In the genomic region with DNA sequence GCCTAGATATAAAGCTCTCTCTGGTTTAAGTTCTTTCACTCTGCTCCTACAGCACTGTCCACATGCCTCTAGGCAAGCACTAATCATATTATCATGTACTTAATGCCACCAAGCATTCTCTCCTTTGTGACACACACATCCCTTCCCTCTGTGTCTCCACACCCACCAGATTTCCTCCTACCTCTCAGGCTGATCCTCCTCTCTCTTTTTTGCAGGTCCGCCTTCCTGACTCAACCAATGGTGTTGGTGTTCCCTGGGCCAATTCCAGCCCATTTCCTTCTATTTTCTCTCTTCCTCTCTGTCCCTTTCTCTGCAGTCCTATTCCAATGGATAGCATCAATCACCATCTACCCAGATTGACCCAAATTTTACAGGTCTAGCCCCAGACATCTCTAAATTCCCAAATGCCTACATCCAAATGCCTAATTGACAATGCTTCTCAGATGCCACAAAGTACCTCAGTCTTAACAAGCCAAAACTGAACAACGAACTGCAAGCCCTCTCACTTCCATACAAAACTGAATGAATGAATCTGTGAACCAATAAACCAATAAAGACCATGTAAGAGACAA, we compare ENCODE assay signal across 9 cellular contexts. TPM values are rescaled to one million over a fixed set of nuclear protein-coding genes. Genes with fewer than 3 reads are reported as not detected.
DNase-seq lines count a peak whose midpoint lies in the region; ATAC-seq and TF ChIP-seq lines count a peak whose summit lies in the region.
"Had no signal": no experiment of that assay in that cellular context is flagged by ENCODE, and none has a peak within 500 bp of the region (broad histone marks: within the 10 kb centered on the region; RNA-seq: fewer than 3 reads in every experiment).

No MANE protein-coding gene starts in this region.

- 94 to 100% methylated on average over 1 to 2 of the region's 2 CpGs for WGBS in mesodermal cell (ENCODE audit: insufficient coverage in 2 of 2), 2 experiments

- peak; percentile 3 for ATAC-seq in GM21381 (IDR thresholded peaks at IDR 0.05; ENCODE audit: unreplicated experiment)

- H3K36me3 ChIP-seq in mesodermal cell (ENCODE audit: control insufficient read depth, insufficient read depth, low read length), result no peaks in the 10 kb centered on the region
- H3K36me3 ChIP-seq: SJSA1 had no signal

- H3K4me1 ChIP-seq in mesodermal cell (ENCODE audit: control insufficient read depth, insufficient read depth, low read length, poor library complexity, severe bottlenecking), result no peaks in the 10 kb centered on the region
- H3K4me1 ChIP-seq: SJSA1 had no signal

- H3K27ac ChIP-seq in mesodermal cell (ENCODE audit: low read depth, low read length, severe bottlenecking), result peak overlapping the region; percentile 50
- H3K27ac ChIP-seq: SJSA1 had no signal

- H3K4me3 ChIP-seq in cardiac fibroblast (replicated peaks in 1 of 2; ENCODE audit: low read depth in 2 of 2, low read length in 2 of 2) (peak overlapping the region; percentile 93), mesodermal cell (ENCODE audit: extremely low read depth, insufficient read depth, low read length, poor library complexity, severe bottlenecking) (peak overlapping the region; percentile 62)
- H3K4me3 ChIP-seq: SJSA1 had no signal

- TF ChIP-seq CTCF in cardiac fibroblast (IDR thresholded peaks at IDR 0.05; ENCODE audit: low read depth, low read length), result no peak

- DNase-seq in COLO668 (lab: John Stamatoyannopoulos, UW; ENCODE audit: unreplicated experiment) (peak; percentile 12), NAMALWA (ENCODE audit: low spot score) (peak; percentile 5), cardiac fibroblast (ENCODE audit: low read depth in 2 of 2) (peak; percentile 19 to 52), UCSD-AML1 (lab: John Stamatoyannopoulos, UW; ENCODE audit: unreplicated experiment) (no peak), DMS79 (lab: John Stamatoyannopoulos, UW) (no peak)
- no peak for DNase-seq in activated CD4-positive, CD25-positive, alpha-beta regulatory T cell treated with anti-CD3 and anti-CD28 coated beads, Interleukin-2, amount 50 U/mL, for 72 hours

- H3K9me3 ChIP-seq in mesodermal cell (ENCODE audit: control insufficient read depth, low read length), result no peaks in the 10 kb centered on the region
- H3K9me3 ChIP-seq: SJSA1 had no signal

RNA-seq across cellular contexts. Expression of a gene that starts 0.5 kb away (rescaled TPM):
- 2.3 TPM for polyA plus RNA-seq in mesodermal cell (2013, experiment 1 of 2)
- polyA plus RNA-seq in mesodermal cell (2013, experiment 2 of 2), result 2.6 TPM

RNA-seq across cellular contexts. Expression of a gene that starts 4.9 kb away (rescaled TPM):
- not detected for polyA plus RNA-seq in mesodermal cell (2013, experiment 1 of 2)
- not detected for polyA plus RNA-seq in mesodermal cell (2013, experiment 2 of 2)

RNA-seq across cellular contexts. Expression of a gene that starts 33.4 kb away (rescaled TPM):
- polyA plus RNA-seq in mesodermal cell (2013, experiment 1 of 2), result not detected
- polyA plus RNA-seq in mesodermal cell (2013, experiment 2 of 2), result not detected

RNA-seq across cellular contexts. Expression of a gene that starts 49.3 kb away (rescaled TPM):
- not detected for polyA plus RNA-seq in mesodermal cell (2013, experiment 1 of 2)
- polyA plus RNA-seq in mesodermal cell (2013, experiment 2 of 2), result not detected

Comparison
In these comparisons a context has a peak if more than half of its experiments do, and no peak if none do; other contexts are left out.
1. DNase-seq: peak in COLO668 (single experiment), NAMALWA (single experiment) and cardiac fibroblast (2 of 2); none in activated CD4-positive, CD25-positive, alpha-beta regulatory T cell treated with anti-CD3 and anti-CD28 coated beads, Interleukin-2, amount 50 U/mL, for 72 hours (single experiment), UCSD-AML1 (single experiment) and DMS79 (single experiment).